Comparison of ENCODE assay signal across 17 cellular contexts in the genomic region with DNA sequence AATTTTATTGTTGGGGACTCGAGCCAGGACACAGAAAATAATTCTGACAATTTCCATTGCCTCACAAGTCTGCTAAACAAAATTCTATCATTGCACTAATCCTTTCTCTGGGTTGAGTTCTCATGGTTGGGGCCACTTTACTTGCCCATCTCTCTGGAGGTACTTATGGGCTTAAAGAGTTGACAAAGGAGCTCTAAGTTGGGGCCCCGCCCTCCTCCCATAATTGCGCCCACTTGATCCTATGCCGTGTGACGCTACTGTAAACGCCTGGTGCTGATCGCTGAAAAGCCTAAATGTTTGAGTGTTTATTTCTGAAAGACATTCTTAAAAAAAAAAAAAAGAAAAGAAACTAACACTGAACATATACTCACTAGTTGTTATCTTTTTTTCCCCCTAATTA.
DNase-seq lines count a peak whose midpoint lies in the region; ATAC-seq and TF ChIP-seq lines count a peak whose summit lies in the region.
"Had no signal": no experiment of that assay in that cellular context is flagged by ENCODE, and none has a peak within 500 bp of the region (broad histone marks: within the 10 kb centered on the region; RNA-seq: fewer than 3 reads in every experiment).

No MANE protein-coding gene starts in this region.

- H3K27me3 ChIP-seq in left lung = peaks cover 0 to 6% of the 10 kb centered on the region in 2 donors
- H3K27me3 ChIP-seq: BE2C; BLaER1 treated with 17β-estradiol and CSF1 and Interleukin-3, amounts not matched to agents 10 nM and 100 nM had no signal

- H3K27me3 Mint-ChIP-seq in Calu3 (ENCODE audit: unreplicated experiment) = no peaks in the 10 kb centered on the region
- H3K27me3 Mint-ChIP-seq: CD4-positive, alpha-beta T cell; CD8-positive, alpha-beta memory T cell had no signal

- no peak overlapping the region for H3K27ac ChIP-seq in left lung
- H3K27ac ChIP-seq: GM23248 had no signal

- DNase-seq in Calu3 (no peak), ELF-1 (ENCODE audit: low read depth, low spot score) (peak; percentile 16), left lung (no peak), left cardiac atrium (no peak), SHP77 (lab: John Stamatoyannopoulos, UW) (no peak), A172 (ENCODE audit: low spot score) (no peak)
- DNase-seq: AML-193; BE2C; CD4-positive, alpha-beta T cell; CD8-positive, alpha-beta memory T cell; DMS53; DMS79 treated with DMSO at 0.1 percent for 48 hours; GM23248; H9; HFFc6 had no signal

- H3K4me1 Mint-ChIP-seq in Calu3 (ENCODE audit: low read depth, unreplicated experiment) = peaks cover 20% of the 10 kb centered on the region
- H3K4me1 Mint-ChIP-seq: CD14-positive monocyte; CD8-positive, alpha-beta memory T cell had no signal

- BruUV-seq in Calu3 (replicated peaks; lab: Mats Ljungman, UMichigan) = no TSS peak

- no peak overlapping the region for H3K4me3 ChIP-seq in left lung
- H3K4me3 ChIP-seq: BLaER1 treated with 17β-estradiol and CSF1 and Interleukin-3, amounts not matched to agents 10 nM and 100 nM; GM23248 had no signal

- no peaks in the 10 kb centered on the region for H3K9me3 ChIP-seq in left lung
- H3K9me3 ChIP-seq: BE2C had no signal

- ATAC-seq in left lung = peak; percentile 62
- no peak for ATAC-seq in left cardiac atrium

- CTCF ChIA-PET in Calu3 (lab: Charles Lee) = no interaction called here

- H3K4me1 ChIP-seq in left lung = no peaks in the 10 kb centered on the region

- peaks cover 11% of the 10 kb centered on the region for H3K36me3 Mint-ChIP-seq in Calu3 (ENCODE audit: insufficient read depth, unreplicated experiment)
- H3K36me3 Mint-ChIP-seq: CD14-positive monocyte; CD8-positive, alpha-beta memory T cell had no signal

- no peaks in the 10 kb centered on the region for H3K9me3 Mint-ChIP-seq in Calu3 (ENCODE audit: low read depth, unreplicated experiment)
- H3K9me3 Mint-ChIP-seq: CD4-positive, alpha-beta T cell; CD8-positive, alpha-beta memory T cell; H9; HFFc6 had no signal

- H3K4me3 Mint-ChIP-seq in Calu3 (ENCODE audit: low read depth, unreplicated experiment) = peak overlapping the region; percentile 40
- H3K4me3 Mint-ChIP-seq: CD14-positive monocyte; CD4-positive, alpha-beta T cell; CD8-positive, alpha-beta memory T cell; H9; HFFc6 had no signal

- intact Hi-C loops in Calu3 (cut with micrococcal nuclease; ENCODE audit: unreplicated experiment) = no loop called here
- intact Hi-C loops in left lung (cut with DNase I) = no loop called here
- intact Hi-C loops in left cardiac atrium (cut with DNase I) = no loop called here

- no peaks in the 10 kb centered on the region for H3K36me3 ChIP-seq in left lung
- H3K36me3 ChIP-seq: BE2C had no signal

- H3K27ac Mint-ChIP-seq in Calu3 (ENCODE audit: unreplicated experiment) = no peak overlapping the region
- H3K27ac Mint-ChIP-seq: CD14-positive monocyte; CD4-positive, alpha-beta T cell; CD8-positive, alpha-beta memory T cell; HFFc6 had no signal

- no peak for TF ChIP-seq CTCF in Calu3 (IDR thresholded peaks at IDR 0.05; ENCODE audit: unreplicated experiment)
- TF ChIP-seq CTCF in left lung (IDR thresholded peaks at IDR 0.05) = no peak
